Comparison of ENCODE assay signal across 15 cellular contexts in the genomic region with DNA sequence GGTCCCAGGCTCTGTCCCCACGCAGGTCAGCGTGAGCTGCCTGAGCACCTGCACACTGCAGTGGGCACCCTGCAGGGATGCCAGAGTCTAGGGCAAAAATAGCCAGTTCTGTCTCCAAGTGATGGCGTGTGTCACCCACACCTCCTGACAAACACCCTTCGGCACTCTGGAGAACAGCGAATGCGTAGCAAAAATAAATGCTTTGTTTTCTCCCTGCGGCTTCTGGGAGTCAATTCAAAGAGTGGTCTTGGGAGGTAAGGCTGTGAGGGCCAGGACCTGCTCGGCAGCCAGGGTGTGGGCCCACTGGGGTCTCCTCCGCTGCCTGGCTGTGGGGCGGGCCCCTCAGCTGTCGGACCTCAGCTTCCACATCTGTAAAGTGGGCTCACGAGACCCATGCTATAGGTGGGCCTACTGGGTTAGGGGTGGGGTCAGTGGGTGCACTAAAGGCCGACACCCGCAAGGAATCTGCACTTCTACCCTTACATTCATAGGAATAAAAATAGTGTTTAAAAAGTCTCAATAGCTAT. TPM values are rescaled to one million over a fixed set of nuclear protein-coding genes. Genes with fewer than 3 reads are reported as not detected.
"Had no signal": no experiment of that assay in that cellular context is flagged by ENCODE, and none has a peak within 500 bp of the region (broad histone marks: within the 10 kb centered on the region; RNA-seq: fewer than 3 reads in every experiment).

No MANE protein-coding gene starts in this region.

- ATAC-seq: activated CD4-positive, CD25-positive, alpha-beta regulatory T cell treated with anti-CD3 and anti-CD28 coated beads, Interleukin-2, amount 50 U/mL, for 24 hours; foreskin keratinocyte; stimulated activated naive CD8-positive, alpha-beta T cell treated with anti-CD3 and anti-CD28 coated beads, Interleukin-15, amount 100 ng/mL, for 72 hours; T-cell had no signal

- H3K9me3 ChIP-seq: prostate gland had no signal

- H3K27me3 ChIP-seq: foreskin keratinocyte had no signal

- H3K27ac ChIP-seq: foreskin keratinocyte, prostate gland had no signal

- DNase-seq: activated CD4-positive, alpha-beta T cell treated with anti-CD3 and anti-CD28 coated beads, Interleukin-2, amount 50 U/mL, for 1 hour; activated naive CD8-positive, alpha-beta T cell treated with anti-CD3 and anti-CD28 coated beads for 36 hours; effector memory CD4-positive, alpha-beta T cell; foreskin keratinocyte; kidney; occipital lobe; stimulated activated CD4-positive, alpha-beta T cell treated with anti-CD3 and anti-CD28 coated beads, Interleukin-1b, Interleukin-23, amount 100 ng/mL, for 48 hours; stimulated activated naive CD8-positive, alpha-beta T cell treated with anti-CD3 and anti-CD28 coated beads, Interleukin-15, amount 100 ng/mL, for 72 hours; T-cell; T-helper 9 cell had no signal

- H3K4me1 ChIP-seq: foreskin keratinocyte, prostate gland had no signal

- H3K36me3 ChIP-seq: prostate gland had no signal

- H3K4me3 ChIP-seq: prostate gland had no signal

RNA-seq across cellular contexts. Expression of gene RASGEF1C, which starts 37.4 kb away (rescaled TPM):
- total RNA-seq: activated CD8-positive, alpha-beta memory T cell treated with anti-CD3 and anti-CD28 coated beads for 36 hours; activated naive CD8-positive, alpha-beta T cell treated with anti-CD3 and anti-CD28 coated beads for 36 hours; activated T-helper 1 cell treated with anti-CD3 and anti-CD28 coated beads, Interleukin-12 subunit alpha, Interleukin-12 subunit beta, Interleukin-2, Interleukin-4 antibody, amounts not matched to agents 30 ng/mL and 10 ng/mL and 1 ng/mL, durations not matched to agents 14 hours and 24 hours and 36 hours; foreskin keratinocyte; mesenteric fat pad; T-cell had no signal
- polyA plus RNA-seq: foreskin keratinocyte had no signal
